In the genomic region with DNA sequence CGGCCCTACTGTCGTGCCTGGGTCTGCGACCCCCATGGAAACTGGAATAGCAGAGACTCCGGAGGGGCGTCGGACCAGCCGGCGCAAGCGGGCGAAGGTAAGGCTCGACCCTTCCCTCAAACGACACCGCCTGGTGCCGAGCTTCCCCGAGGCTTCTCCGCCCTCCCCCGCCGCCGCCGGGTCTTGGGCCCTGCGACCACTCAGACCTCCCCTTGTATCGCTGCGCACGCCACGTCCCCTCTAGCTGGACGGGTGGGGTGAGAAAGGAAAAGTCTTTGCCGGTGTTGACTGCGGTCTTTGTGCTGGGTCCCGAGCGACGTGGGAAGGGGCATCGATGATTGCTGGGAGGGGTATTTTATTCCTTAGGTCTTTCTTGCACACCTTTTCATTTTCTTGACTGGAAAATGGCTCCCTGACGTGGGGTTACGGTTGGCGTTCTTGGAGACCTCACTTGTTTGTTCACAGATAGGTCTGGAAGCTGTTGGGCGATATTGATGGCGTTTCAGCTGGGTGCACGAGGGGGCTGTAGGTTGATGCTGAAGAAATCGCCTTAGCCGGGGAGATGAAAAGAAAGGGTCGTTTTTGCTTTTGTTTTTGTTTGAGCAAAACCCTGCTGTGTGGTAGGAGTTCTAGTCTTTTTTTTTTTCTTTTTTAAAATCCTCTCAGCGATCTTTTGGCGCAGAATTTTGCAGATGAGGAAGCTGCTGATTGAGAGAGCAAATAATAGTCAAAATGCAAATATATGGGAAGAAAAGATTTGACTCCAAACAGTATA, we compare ENCODE assay signal across 8 cellular contexts. TPM values are rescaled to one million over a fixed set of nuclear protein-coding genes. Genes with fewer than 3 reads are reported as not detected.
A peak's percentile ranks its signal among the peaks of the same experiment; 100 is the strongest.
DNase-seq lines count a peak whose midpoint lies in the region; ATAC-seq and TF ChIP-seq lines count a peak whose summit lies in the region.

No MANE protein-coding gene starts in this region.

- 0 to 1% methylated on average over 42 to 43 of the region's 43 CpGs for WGBS in heart right ventricle, 2 donors
- WGBS in prostate gland, result 0% methylated on average over 43 of the region's 43 CpGs

- H3K4me1 ChIP-seq in PC-9 (replicated peaks; ENCODE audit: insufficient read depth) (peaks cover 39% of the 10 kb centered on the region), heart right ventricle (peaks cover 0 to 26% (median 13%) of the 10 kb centered on the region in 9 donors), prostate gland (replicated peaks) (no peaks in the 10 kb centered on the region)

- H3K4me2 ChIP-seq in PC-9, result peak overlapping the region; percentile 86

- peaks cover 50% of the 10 kb centered on the region for H3K4me1 Mint-ChIP-seq in activated naive CD8-positive, alpha-beta T cell treated with anti-CD3 and anti-CD28 coated beads, Interleukin-2, amount 50 U/mL, for 24 hours

- CTCF ChIA-PET in AG04450 (lab: Charles Lee), result interaction anchor here (0.6 to 0.7 kb wide), 4 partner anchors 18 to 358 kb away, joined by 3 to 12 read pairs (median 3); no protein-coding TSS in a partner anchor
- CTCF ChIA-PET in PC-9 (lab: Charles Lee), result no interaction called here

- H3K27ac Mint-ChIP-seq in activated naive CD8-positive, alpha-beta T cell treated with anti-CD3 and anti-CD28 coated beads, Interleukin-2, amount 50 U/mL, for 24 hours, result peak overlapping the region; percentile 87

- peak overlapping the region; percentile 99 for H3K4me3 Mint-ChIP-seq in activated naive CD8-positive, alpha-beta T cell treated with anti-CD3 and anti-CD28 coated beads, Interleukin-2, amount 50 U/mL, for 24 hours

- no peak for TF ChIP-seq CTCF in AG04450 (IDR thresholded peaks at IDR 0.05; ENCODE audit: low read depth, low read length)
- no peak for TF ChIP-seq CTCF in PC-9 (conservative IDR thresholded peaks at IDR 0.05)
- no peak for TF ChIP-seq CTCF in heart right ventricle (IDR thresholded peaks at IDR 0.05)
- no peak for TF ChIP-seq CTCF in prostate gland (IDR thresholded peaks at IDR 0.05)

- peaks cover 25% of the 10 kb centered on the region for H3K36me3 Mint-ChIP-seq in activated naive CD8-positive, alpha-beta T cell treated with anti-CD3 and anti-CD28 coated beads, Interleukin-2, amount 50 U/mL, for 24 hours (ENCODE audit: low read depth)

- peak; percentile 16 for ATAC-seq in GM18519 (IDR thresholded peaks at IDR 0.05; ENCODE audit: low FRiP score, unreplicated experiment)
- peak; percentile 9 for ATAC-seq in HG03066 (IDR thresholded peaks at IDR 0.05; ENCODE audit: low read depth, unreplicated experiment)
- ATAC-seq in activated naive CD8-positive, alpha-beta T cell treated with anti-CD3 and anti-CD28 coated beads, Interleukin-2, amount 50 U/mL, for 24 hours, result peak; percentile 9
- peak in 7 of 8 donors; percentile 5 to 35 (median 18) for ATAC-seq in heart right ventricle

- H3K27ac ChIP-seq in AG04450 (ENCODE audit: low read depth, low read length), result peak overlapping the region; percentile 55
- peak overlapping the region; percentile 88 for H3K27ac ChIP-seq in PC-9
- peak overlapping the region; percentile 77 to 94 (median 86) for H3K27ac ChIP-seq in heart right ventricle
- H3K27ac ChIP-seq in prostate gland, result peak overlapping the region; percentile 88 to 92

- H3K9me2 ChIP-seq in PC-9 (ENCODE audit: insufficient read depth), result no peaks in the 10 kb centered on the region

- POLR2A ChIA-PET in AG04450 (lab: Yijun Ruan, JAX) (interaction anchor here (0.5 to 1.5 kb wide), 5 partner anchors 18 to 187 kb away, joined by 3 to 8 read pairs (median 4); no protein-coding TSS in a partner anchor), PC-9 (lab: Charles Lee; ENCODE audit: unreplicated experiment) (interaction anchor here (0.5 kb wide), 2 partner anchors 17 to 40 kb away, joined by 8 to 9 read pairs; no protein-coding TSS in a partner anchor)

- H2AFZ ChIP-seq in PC-9, result peak overlapping the region; percentile 60; the same call in 1 of the 2 replicates

- H3F3A ChIP-seq in PC-9 (ENCODE audit: insufficient read depth, low read depth), result peaks cover 20% of the 10 kb centered on the region; the same call in 1 of the 2 replicates

- no TSS peak for BruUV-seq in PC-9 (replicated peaks; lab: Mats Ljungman, UMichigan)

- H4K20me1 ChIP-seq in PC-9 (ENCODE audit: insufficient read depth), result peaks cover 32% of the 10 kb centered on the region

- DNase-seq in AG04450 (ENCODE audit: low read depth, low spot score) (no peak), PC-9 (no peak), heart right ventricle (peak; percentile 8 to 25), prostate gland (ENCODE audit: low spot score) (peak; percentile 15), foreskin melanocyte (no peak)
- DNase-seq in activated naive CD8-positive, alpha-beta T cell treated with anti-CD3 and anti-CD28 coated beads, Interleukin-2, amount 50 U/mL, for 24 hours, result peak; percentile 25

- H3K36me3 ChIP-seq in PC-9 (ENCODE audit: low read depth) (peaks cover 24% of the 10 kb centered on the region; the same call in 1 of the 2 replicates), heart right ventricle (no peaks in the 10 kb centered on the region), prostate gland (no peaks in the 10 kb centered on the region)

- H3K9me3 Mint-ChIP-seq in activated naive CD8-positive, alpha-beta T cell treated with anti-CD3 and anti-CD28 coated beads, Interleukin-2, amount 50 U/mL, for 24 hours, result peaks cover 8% of the 10 kb centered on the region

- intact Hi-C loops in PC-9 (cut with micrococcal nuclease; ENCODE audit: unreplicated experiment), result loop anchor here (1.0 to 2.0 kb wide), 2 partner anchors 10 to 43 kb away; no protein-coding TSS in a partner anchor
- intact Hi-C loops in heart right ventricle (cut with DNase I), result no loop called here
- intact Hi-C loops in prostate gland (cut with DNase I), result no loop called here

- H3K4me3 ChIP-seq in AG04450 (ENCODE audit: low read depth, low read length) (peak overlapping the region; percentile 86), PC-9 (peak overlapping the region; percentile 86), heart right ventricle (peak overlapping the region; percentile 85 to 100 (median 94)), prostate gland (peak overlapping the region; percentile 92 to 95)

- no peaks in the 10 kb centered on the region for H3K27me3 Mint-ChIP-seq in activated naive CD8-positive, alpha-beta T cell treated with anti-CD3 and anti-CD28 coated beads, Interleukin-2, amount 50 U/mL, for 24 hours

- H3K27me3 ChIP-seq in AG04450 (ENCODE audit: control insufficient read depth, insufficient read depth, low read length), result no peaks in the 10 kb centered on the region
- H3K27me3 ChIP-seq in PC-9 (ENCODE audit: insufficient read depth, low read depth), result no peaks in the 10 kb centered on the region
- no peaks in the 10 kb centered on the region for H3K27me3 ChIP-seq in heart right ventricle
- H3K27me3 ChIP-seq in prostate gland (replicated peaks; ENCODE audit: insufficient read depth), result no peaks in the 10 kb centered on the region

- no peak for TF ChIP-seq POLR2A in prostate gland (IDR thresholded peaks at IDR 0.05)

- H3K79me2 ChIP-seq in PC-9 (ENCODE audit: low read depth), result peaks cover 68% of the 10 kb centered on the region

- H3K9me3 ChIP-seq in AG04450 (ENCODE audit: control insufficient read depth, insufficient read depth, low read length) (no peaks in the 10 kb centered on the region; the same call in 1 of the 2 replicates), PC-9 (ENCODE audit: insufficient read depth, low read depth) (no peaks in the 10 kb centered on the region), heart right ventricle (peaks cover 0 to 21% (median 5%) of the 10 kb centered on the region in 11 donors), prostate gland (no peaks in the 10 kb centered on the region)

RNA-seq across cellular contexts. Expression of a gene that starts 0.8 kb away (rescaled TPM):
- polyA plus RNA-seq in AG04450 (2011; rRNA removed), result 89.8 and 91.8 TPM in 2 replicates
- 97.8 and 102 TPM in 2 replicates for polyA minus RNA-seq in AG04450 (2011; rRNA and poly(A)+ RNA removed)
- 185 and 213 TPM in 2 replicates for total RNA-seq in PC-9 (2021)
- 10 to 100 TPM; 25.5 to 35.0 (median 27.3) TPM for total RNA-seq in heart right ventricle
- polyA plus RNA-seq in heart right ventricle, result 10 to 100 TPM; 12.4 to 27.7 TPM
- 10 to 100 TPM; 75.1 to 94.5 TPM for total RNA-seq in prostate gland

RNA-seq across cellular contexts. Expression of a gene that starts 4.4 kb away (rescaled TPM):
- not detected in 2 replicates for polyA plus RNA-seq in AG04450 (2011; rRNA removed)
- polyA minus RNA-seq in AG04450 (2011; rRNA and poly(A)+ RNA removed), result not detected in 2 replicates
- not detected in 2 replicates for total RNA-seq in PC-9 (2021)
- total RNA-seq in heart right ventricle, result not detected
- not detected for polyA plus RNA-seq in heart right ventricle
- total RNA-seq in prostate gland, result not detected

RNA-seq across cellular contexts. Expression of a gene that starts 47.4 kb away (rescaled TPM):
- polyA plus RNA-seq in AG04450 (2011; rRNA removed) (not detected in 2 replicates), heart right ventricle (not detected)
- polyA minus RNA-seq in AG04450 (2011; rRNA and poly(A)+ RNA removed), result not detected in 2 replicates
- total RNA-seq in PC-9 (2021) (0.28 and 0.60 TPM in 2 replicates), heart right ventricle (not detected), prostate gland (not detected)

Comparison
In these comparisons a context has a peak if more than half of its experiments do, and no peak if none do; other contexts are left out.
1. DNase-seq: peak in activated naive CD8-positive, alpha-beta T cell treated with anti-CD3 and anti-CD28 coated beads, Interleukin-2, amount 50 U/mL, for 24 hours (single experiment), heart right ventricle (2 of 2) and prostate gland (single experiment); none in AG04450 (single experiment), PC-9 (0 of 2) and foreskin melanocyte (single experiment).
2. Peak in every context shown above with its lines, with median percentiles within 50 percentile points of each other: H3K27ac ChIP-seq, H3K4me3 ChIP-seq and ATAC-seq.